Comparison of ENCODE assay signal across 15 cellular contexts in genomic region chr5:116650544-116650943, GRCh38.
DNase-seq lines count a peak whose midpoint lies in the region; ATAC-seq and TF ChIP-seq lines count a peak whose summit lies in the region.
"Had no signal": no experiment of that assay in that cellular context is flagged by ENCODE, and none has a peak within 500 bp of the region (broad histone marks: within the 10 kb centered on the region; RNA-seq: fewer than 3 reads in every experiment).

No MANE protein-coding gene starts in this region.

- POLR2A ChIA-PET in naive thymus-derived CD8-positive, alpha-beta T cell (lab: Charles Lee), result no interaction called here

- no peak for TF ChIP-seq EP300 in esophagus muscularis mucosa (IDR thresholded peaks at IDR 0.05)

- H3K9me3 Mint-ChIP-seq in naive thymus-derived CD8-positive, alpha-beta T cell, result no peaks in the 10 kb centered on the region
- H3K9me3 Mint-ChIP-seq in natural killer cell treated with Interleukin-12 subunit alpha and Interleukin-12 subunit beta and Interleukin-15 and Interleukin-18, amount 100 ng/mL, for 72 hours, result no peaks in the 10 kb centered on the region
- H3K9me3 Mint-ChIP-seq: CD8-positive, alpha-beta T cell had no signal

- H3K9me3 ChIP-seq in esophagus muscularis mucosa, result no peaks in the 10 kb centered on the region
- H3K9me3 ChIP-seq in upper lobe of right lung, result no peaks in the 10 kb centered on the region

- H3K27me3 ChIP-seq in esophagus muscularis mucosa, result no peaks in the 10 kb centered on the region
- H3K27me3 ChIP-seq in upper lobe of right lung, result no peaks in the 10 kb centered on the region

- intact Hi-C loops in Right ventricle myocardium superior (cut with DNase I), result no loop called here
- intact Hi-C loops in left cardiac atrium (cut with DNase I), result no loop called here
- intact Hi-C loops in esophagus muscularis mucosa (cut with DNase I), result no loop called here
- intact Hi-C loops in upper lobe of right lung (cut with DNase I), result no loop called here

- no peak for TF ChIP-seq CTCF in esophagus muscularis mucosa (IDR thresholded peaks at IDR 0.05)
- no peak for TF ChIP-seq CTCF in upper lobe of right lung (IDR thresholded peaks at IDR 0.05)

- no peaks in the 10 kb centered on the region for H3K36me3 ChIP-seq in esophagus muscularis mucosa
- no peaks in the 10 kb centered on the region for H3K36me3 ChIP-seq in upper lobe of right lung

- H3K4me1 Mint-ChIP-seq in naive thymus-derived CD8-positive, alpha-beta T cell, result no peaks in the 10 kb centered on the region
- H3K4me1 Mint-ChIP-seq in natural killer cell treated with Interleukin-12 subunit alpha and Interleukin-12 subunit beta and Interleukin-15 and Interleukin-18, amount 100 ng/mL, for 72 hours (ENCODE audit: low read depth in 2 of 2), result no peaks in the 10 kb centered on the region

- no peak for TF ChIP-seq POLR2A in esophagus muscularis mucosa (IDR thresholded peaks at IDR 0.05; ENCODE audit: low read depth)

- H3K4me1 ChIP-seq in esophagus muscularis mucosa, result peaks cover 0 to 10% (median 0%) of the 10 kb centered on the region in 4 donors
- no peaks in the 10 kb centered on the region for H3K4me1 ChIP-seq in upper lobe of right lung

- H3K27me3 Mint-ChIP-seq in naive thymus-derived CD8-positive, alpha-beta T cell, result peaks cover 0 to 11% (median 6%) of the 10 kb centered on the region in 5 donors
- H3K27me3 Mint-ChIP-seq in natural killer cell treated with Interleukin-12 subunit alpha and Interleukin-12 subunit beta and Interleukin-15 and Interleukin-18, amount 100 ng/mL, for 72 hours, result peaks cover 4 to 7% of the 10 kb centered on the region in 2 donors

- H3K27ac Mint-ChIP-seq in naive thymus-derived CD8-positive, alpha-beta T cell, result no peak overlapping the region
- no peak overlapping the region for H3K27ac Mint-ChIP-seq in natural killer cell treated with Interleukin-12 subunit alpha and Interleukin-12 subunit beta and Interleukin-15 and Interleukin-18, amount 100 ng/mL, for 72 hours
- H3K27ac Mint-ChIP-seq: CD8-positive, alpha-beta T cell had no signal

- H3K36me3 Mint-ChIP-seq in naive thymus-derived CD8-positive, alpha-beta T cell, result no peaks in the 10 kb centered on the region
- H3K36me3 Mint-ChIP-seq in natural killer cell treated with Interleukin-12 subunit alpha and Interleukin-12 subunit beta and Interleukin-15 and Interleukin-18, amount 100 ng/mL, for 72 hours, result no peaks in the 10 kb centered on the region
- H3K36me3 Mint-ChIP-seq: CD8-positive, alpha-beta T cell had no signal

- 92% methylated on average over 7 of the region's 7 CpGs for WGBS in esophagus muscularis mucosa

- no peak overlapping the region for H3K4me3 Mint-ChIP-seq in naive thymus-derived CD8-positive, alpha-beta T cell
- H3K4me3 Mint-ChIP-seq in natural killer cell treated with Interleukin-12 subunit alpha and Interleukin-12 subunit beta and Interleukin-15 and Interleukin-18, amount 100 ng/mL, for 72 hours, result no peak overlapping the region
- H3K4me3 Mint-ChIP-seq: CD8-positive, alpha-beta T cell had no signal

- DNase-seq in Right ventricle myocardium superior (peak; percentile 38), left cardiac atrium (no peak), esophagus muscularis mucosa (ENCODE audit: extremely low spot score) (peak; percentile 70), nucleus accumbens (lab: John Stamatoyannopoulos, UW) (peak in 42 of 56 donors; percentile 5 to 69 (median 19)), upper lobe of right lung (no peak)
- DNase-seq in naive thymus-derived CD8-positive, alpha-beta T cell, result no peak
- DNase-seq in natural killer cell treated with Interleukin-12 subunit alpha and Interleukin-12 subunit beta and Interleukin-15 and Interleukin-18, amount 100 ng/mL, for 72 hours (ENCODE audit: low spot score), result no peak
- DNase-seq: CD8-positive, alpha-beta T cell; H7; NCI-H1048; NCI-H1436 treated with DMSO at 0.1 percent for 48 hours; NCI-H2081; SHP77 treated with DMSO at 0.1 percent for 48 hours had no signal

- ATAC-seq in Right ventricle myocardium superior (ENCODE audit: poor library complexity) (no peak), left cardiac atrium (no peak), upper lobe of right lung (no peak), HG03378 (IDR thresholded peaks at IDR 0.05; ENCODE audit: unreplicated experiment) (no peak)
- ATAC-seq in naive thymus-derived CD8-positive, alpha-beta T cell, result no peak
- ATAC-seq in natural killer cell treated with Interleukin-12 subunit alpha and Interleukin-12 subunit beta and Interleukin-15 and Interleukin-18, amount 100 ng/mL, for 72 hours, result no peak
- ATAC-seq: CD8-positive, alpha-beta T cell had no signal

- H3K27ac ChIP-seq in esophagus muscularis mucosa (replicated peaks in 1 of 4) (no peak overlapping the region), upper lobe of right lung (no peak overlapping the region)
- H3K27ac ChIP-seq: 22Rv1 had no signal

- H3K4me3 ChIP-seq in esophagus muscularis mucosa, result no peak overlapping the region
- H3K4me3 ChIP-seq in upper lobe of right lung, result no peak overlapping the region

Comparison
In these comparisons a context has a peak if more than half of its experiments do, and no peak if none do; other contexts are left out.
1. DNase-seq: peak in Right ventricle myocardium superior (single experiment), esophagus muscularis mucosa (single experiment) and nucleus accumbens (42 of 56); none in left cardiac atrium (single experiment), naive thymus-derived CD8-positive, alpha-beta T cell (0 of 10), natural killer cell treated with Interleukin-12 subunit alpha and Interleukin-12 subunit beta and Interleukin-15 and Interleukin-18, amount 100 ng/mL, for 72 hours (single experiment) and upper lobe of right lung (single experiment).